In the genomic region with DNA sequence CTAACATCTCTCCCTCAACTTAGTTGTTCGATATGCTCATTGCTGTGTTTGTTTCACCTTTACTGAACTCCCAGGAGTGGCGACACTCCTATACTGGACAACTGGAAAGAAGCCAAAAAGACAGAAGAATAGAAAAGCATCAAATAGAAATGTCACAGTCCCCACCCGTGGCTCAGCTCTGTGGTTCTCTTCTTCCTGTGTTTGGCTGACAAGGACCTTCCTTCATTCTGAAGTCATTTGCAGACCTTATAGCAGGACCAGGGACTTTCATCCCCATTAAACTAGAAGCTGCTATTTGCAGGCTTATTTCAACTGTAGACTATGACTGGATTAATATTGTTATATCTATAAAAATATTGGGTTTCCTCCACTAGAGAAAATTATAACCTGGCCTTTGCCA, we compare ENCODE assay signal across 20 cellular contexts.
"Had no signal": no experiment of that assay in that cellular context is flagged by ENCODE, and none has a peak within 500 bp of the region (broad histone marks: within the 10 kb centered on the region; RNA-seq: fewer than 3 reads in every experiment).

No MANE protein-coding gene starts in this region.

- H3K4me3 Mint-ChIP-seq: activated B cell treated with CpG ODN at 0.5 μM for 24 hours; activated T-cell treated with anti-CD3 and anti-CD28 coated beads, Interleukin-2, amount 50 U/mL, for 4 hours; T-cell had no signal

- H3K4me3 ChIP-seq: cardiac muscle cell, K562 had no signal

- H3K36me3 Mint-ChIP-seq: activated naive CD4-positive, alpha-beta T cell treated with anti-CD3 and anti-CD28 coated beads, Interleukin-2, amount 50 U/mL, for 72 hours had no signal

- H3K27ac Mint-ChIP-seq: activated B cell treated with CpG ODN at 0.5 μM for 24 hours; activated naive CD4-positive, alpha-beta T cell treated with anti-CD3 and anti-CD28 coated beads, Interleukin-2, amount 50 U/mL, for 72 hours; T-cell had no signal

- ATAC-seq: activated naive CD4-positive, alpha-beta T cell treated with anti-CD3 and anti-CD28 coated beads, Interleukin-2, amount 50 U/mL, for 72 hours; activated T-cell treated with anti-CD3 and anti-CD28 coated beads, Interleukin-2, amount 50 U/mL, for 4 hours; K562; T-cell had no signal

- H3K27me3 ChIP-seq: brain microvascular endothelial cell, cardiac muscle cell had no signal

- H3K27ac ChIP-seq: brain microvascular endothelial cell, cardiac muscle cell had no signal

- DNase-seq: activated B cell treated with CpG ODN at 0.5 μM for 24 hours; activated CD8-positive, alpha-beta memory T cell treated with anti-CD3 and anti-CD28 coated beads for 24 hours; activated effector memory CD4-positive, alpha-beta T cell treated with anti-CD3 and anti-CD28 coated beads, Interleukin-2, amount 50 U/mL, for 16 hours; activated naive CD4-positive, alpha-beta T cell treated with Interleukin-2 at 50 U/mL for 16 hours; activated T-cell treated with anti-CD3 and anti-CD28 coated beads, Interleukin-2, amount 50 U/mL, for 4 hours; brain microvascular endothelial cell; cerebellar nuclear complex; Karpas-422; NCI-H1105 treated with DMSO at 0.1 percent for 48 hours; NCI-H1436 treated with DMSO at 0.1 percent for 48 hours; NCI-H187 treated with DMSO at 0.1 percent for 48 hours; NCI-H345; NCI-H510A; NCI-H526 treated with DMSO at 0.1 percent for 48 hours; SIG-M5; T-cell; T1000 had no signal

- H3K27me3 Mint-ChIP-seq: activated B cell treated with CpG ODN at 0.5 μM for 24 hours, T-cell had no signal

- H3K9me3 Mint-ChIP-seq: activated B cell treated with CpG ODN at 0.5 μM for 24 hours; activated naive CD4-positive, alpha-beta T cell treated with anti-CD3 and anti-CD28 coated beads, Interleukin-2, amount 50 U/mL, for 72 hours; activated T-cell treated with anti-CD3 and anti-CD28 coated beads, Interleukin-2, amount 50 U/mL, for 4 hours; T-cell had no signal
